8 cellular contexts compared by ENCODE assay signal in the genomic region with DNA sequence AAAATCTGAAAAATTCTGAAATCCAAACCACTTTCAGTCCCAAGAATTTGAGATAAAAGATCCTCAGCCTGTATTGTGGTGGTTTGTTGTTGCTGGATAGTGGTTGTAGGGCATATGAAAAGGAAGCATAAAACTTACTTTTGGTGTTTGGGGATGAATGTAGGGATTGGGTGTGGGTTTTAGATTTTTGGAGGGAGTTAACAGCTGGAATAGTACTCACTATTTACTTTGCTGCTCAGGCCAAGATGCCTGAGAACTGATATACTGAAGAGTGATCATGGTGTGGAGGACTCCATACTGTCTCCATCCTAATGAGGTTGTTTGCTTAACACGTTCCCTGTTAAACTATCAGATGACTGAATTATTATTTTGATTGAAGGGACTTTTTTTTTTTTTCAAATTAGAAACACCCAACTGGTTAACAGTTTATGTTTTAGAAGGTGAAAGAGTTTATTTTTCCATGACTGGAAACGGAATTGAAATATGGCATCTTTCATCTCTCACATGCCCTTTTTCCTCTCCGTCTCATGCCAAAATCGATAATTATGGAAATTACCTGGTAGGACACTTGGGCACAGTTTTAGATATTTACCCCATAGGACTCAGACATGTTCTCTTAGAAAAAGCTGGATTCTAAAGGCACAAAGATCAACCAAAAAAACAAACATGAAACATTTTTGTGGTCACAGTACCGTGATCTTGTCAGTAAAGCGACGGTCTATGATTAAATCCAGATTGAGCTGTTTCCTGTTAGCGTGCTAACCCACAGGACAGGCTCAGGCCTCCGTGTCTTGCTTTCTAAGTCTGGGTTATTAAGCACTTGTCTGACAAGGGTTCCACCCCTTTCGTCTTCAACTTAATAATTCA. TPM values are rescaled to one million over a fixed set of nuclear protein-coding genes. Genes with fewer than 3 reads are reported as not detected.
DNase-seq lines count a peak whose midpoint lies in the region; ATAC-seq and TF ChIP-seq lines count a peak whose summit lies in the region.

No MANE protein-coding gene starts in this region.

- BruUV-seq in A673 (replicated peaks; lab: Mats Ljungman, UMichigan), result no TSS peak

- no peaks in the 10 kb centered on the region; the same call in 1 of the 2 replicates for H3K9me3 Mint-ChIP-seq in WTC11

- H3K9ac ChIP-seq in OCI-LY3 (ENCODE audit: low read length), result peak overlapping the region; percentile 43

- H3K4me1 ChIP-seq in A673 (ENCODE audit: insufficient read depth, low read length, poor library complexity, severe bottlenecking), result peaks cover 67% of the 10 kb centered on the region
- H3K4me1 ChIP-seq in OCI-LY3 (ENCODE audit: low read length), result peaks cover 24% of the 10 kb centered on the region

- H3K27me3 ChIP-seq in A673 (replicated peaks; ENCODE audit: insufficient read depth, low read depth, low read length, poor library complexity) (no peaks in the 10 kb centered on the region), OCI-LY3 (ENCODE audit: low read depth, low read length) (no peaks in the 10 kb centered on the region)

- CTCF ChIA-PET in A673 (lab: Charles Lee) (interaction anchor here (1.1 kb wide), 1 partner anchor 73 kb away, joined by 3 read pairs; no protein-coding TSS in a partner anchor), WTC11 (lab: Charles Lee) (no interaction called here)

- no peaks in the 10 kb centered on the region for H3K36me3 Mint-ChIP-seq in WTC11

- H3K36me3 ChIP-seq in A673 (ENCODE audit: insufficient read depth, low read length, poor library complexity, severe bottlenecking), result peaks cover 18% of the 10 kb centered on the region
- H3K36me3 ChIP-seq in OCI-LY3 (replicated peaks; ENCODE audit: low read depth, low read length), result no peaks in the 10 kb centered on the region

- ATAC-seq in GM18508 (IDR thresholded peaks at IDR 0.05; ENCODE audit: insufficient read depth, unreplicated experiment), result peak; percentile 79
- peak; percentile 82 for ATAC-seq in HG02943 (IDR thresholded peaks at IDR 0.05; ENCODE audit: low read depth, unreplicated experiment)
- no peak for ATAC-seq in WTC11

- DNase-seq in A673 (ENCODE audit: low spot score) (peak; percentile 96), choroid plexus epithelial cell (ENCODE audit: low read depth) (peak; percentile 98), mucosa of gallbladder (ENCODE audit: low spot score) (peak; percentile 20), WTC11 (ENCODE audit: low spot score) (no peak), OCI-M1 (lab: John Stamatoyannopoulos, UW) (no peak)

- H3K9me3 ChIP-seq in A673 (ENCODE audit: low read depth, low read length, poor library complexity, severe bottlenecking), result no peaks in the 10 kb centered on the region
- no peaks in the 10 kb centered on the region for H3K9me3 ChIP-seq in OCI-LY3 (ENCODE audit: insufficient read depth, low read length)

- H3K27ac Mint-ChIP-seq in WTC11, result no peak overlapping the region

- H3K4me3 Mint-ChIP-seq in WTC11, result no peak overlapping the region

- intact Hi-C loops in A673 (cut with micrococcal nuclease; ENCODE audit: unreplicated experiment), result loop anchor here (2.0 to 5.0 kb wide), 3 partner anchors 35 to 75 kb away; no protein-coding TSS in a partner anchor

- peaks cover 4% of the 10 kb centered on the region; the same call in 1 of the 2 replicates for H3K4me1 Mint-ChIP-seq in WTC11

- H3K4me2 ChIP-seq in OCI-LY3 (ENCODE audit: low read length), result peak overlapping the region; percentile 82

- TF ChIP-seq CTCF in A673 (conservative IDR thresholded peaks at IDR 0.05; ENCODE audit: low read depth, low read length) (no peak), OCI-LY3 (IDR thresholded peaks at IDR 0.05; ENCODE audit: low read depth, low read length) (no peak), choroid plexus epithelial cell (conservative IDR thresholded peaks at IDR 0.05; ENCODE audit: low read depth, low read length) (no peak), WTC11 (IDR thresholded peaks at IDR 0.05) (no peak)

- H2AFZ ChIP-seq in OCI-LY3 (ENCODE audit: low read depth, low read length), result peak overlapping the region; percentile 28

- POLR2A ChIA-PET in A673 (lab: Charles Lee; ENCODE audit: low non-redundant PET) (no interaction called here), WTC11 (lab: Charles Lee) (no interaction called here)

- H3K27me3 Mint-ChIP-seq in WTC11 (ENCODE audit: low read depth), result no peaks in the 10 kb centered on the region

- no peaks in the 10 kb centered on the region for H4K20me1 ChIP-seq in OCI-LY3 (ENCODE audit: insufficient read depth, low read length)

- H3K4me3 ChIP-seq in A673 (ENCODE audit: low read depth, low read length, poor library complexity, severe bottlenecking) (peak overlapping the region; percentile 29), OCI-LY3 (ENCODE audit: low read length) (peak overlapping the region; percentile 65), choroid plexus epithelial cell (ENCODE audit: low read depth, low read length) (peak overlapping the region; percentile 8)

- peak overlapping the region; percentile 97 for H3K27ac ChIP-seq in A673 (ENCODE audit: low read depth, low read length, poor library complexity, severe bottlenecking)
- H3K27ac ChIP-seq in OCI-LY3 (ENCODE audit: low read length), result peak overlapping the region; percentile 24

- no peaks in the 10 kb centered on the region for H3K79me2 ChIP-seq in OCI-LY3 (ENCODE audit: low read length)

TF ChIP-seq in WTC11, 78 proteins besides CTCF, POLR2A, EP300 and RAD21 (continues in another document):
- TF ChIP-seq GRHL2 (CRISPR knock-in tag; IDR thresholded peaks at IDR 0.05; ENCODE audit: insufficient replicate concordance, severe bottlenecking) (no peak), NFATC4 (CRISPR knock-in tag; IDR thresholded peaks at IDR 0.05) (no peak), NFE2L1 (CRISPR knock-in tag; IDR thresholded peaks at IDR 0.05) (no peak)
- TF ChIP-seq, protein P1, sequence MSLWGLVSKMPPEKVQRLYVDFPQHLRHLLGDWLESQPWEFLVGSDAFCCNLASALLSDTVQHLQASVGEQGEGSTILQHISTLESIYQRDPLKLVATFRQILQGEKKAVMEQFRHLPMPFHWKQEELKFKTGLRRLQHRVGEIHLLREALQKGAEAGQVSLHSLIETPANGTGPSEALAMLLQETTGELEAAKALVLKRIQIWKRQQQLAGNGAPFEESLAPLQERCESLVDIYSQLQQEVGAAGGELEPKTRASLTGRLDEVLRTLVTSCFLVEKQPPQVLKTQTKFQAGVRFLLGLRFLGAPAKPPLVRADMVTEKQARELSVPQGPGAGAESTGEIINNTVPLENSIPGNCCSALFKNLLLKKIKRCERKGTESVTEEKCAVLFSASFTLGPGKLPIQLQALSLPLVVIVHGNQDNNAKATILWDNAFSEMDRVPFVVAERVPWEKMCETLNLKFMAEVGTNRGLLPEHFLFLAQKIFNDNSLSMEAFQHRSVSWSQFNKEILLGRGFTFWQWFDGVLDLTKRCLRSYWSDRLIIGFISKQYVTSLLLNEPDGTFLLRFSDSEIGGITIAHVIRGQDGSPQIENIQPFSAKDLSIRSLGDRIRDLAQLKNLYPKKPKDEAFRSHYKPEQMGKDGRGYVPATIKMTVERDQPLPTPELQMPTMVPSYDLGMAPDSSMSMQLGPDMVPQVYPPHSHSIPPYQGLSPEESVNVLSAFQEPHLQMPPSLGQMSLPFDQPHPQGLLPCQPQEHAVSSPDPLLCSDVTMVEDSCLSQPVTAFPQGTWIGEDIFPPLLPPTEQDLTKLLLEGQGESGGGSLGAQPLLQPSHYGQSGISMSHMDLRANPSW (CRISPR knock-in tag; conservative IDR thresholded peaks at IDR 0.05; ENCODE audit: low read depth), result no peak
- TF ChIP-seq, protein P2, sequence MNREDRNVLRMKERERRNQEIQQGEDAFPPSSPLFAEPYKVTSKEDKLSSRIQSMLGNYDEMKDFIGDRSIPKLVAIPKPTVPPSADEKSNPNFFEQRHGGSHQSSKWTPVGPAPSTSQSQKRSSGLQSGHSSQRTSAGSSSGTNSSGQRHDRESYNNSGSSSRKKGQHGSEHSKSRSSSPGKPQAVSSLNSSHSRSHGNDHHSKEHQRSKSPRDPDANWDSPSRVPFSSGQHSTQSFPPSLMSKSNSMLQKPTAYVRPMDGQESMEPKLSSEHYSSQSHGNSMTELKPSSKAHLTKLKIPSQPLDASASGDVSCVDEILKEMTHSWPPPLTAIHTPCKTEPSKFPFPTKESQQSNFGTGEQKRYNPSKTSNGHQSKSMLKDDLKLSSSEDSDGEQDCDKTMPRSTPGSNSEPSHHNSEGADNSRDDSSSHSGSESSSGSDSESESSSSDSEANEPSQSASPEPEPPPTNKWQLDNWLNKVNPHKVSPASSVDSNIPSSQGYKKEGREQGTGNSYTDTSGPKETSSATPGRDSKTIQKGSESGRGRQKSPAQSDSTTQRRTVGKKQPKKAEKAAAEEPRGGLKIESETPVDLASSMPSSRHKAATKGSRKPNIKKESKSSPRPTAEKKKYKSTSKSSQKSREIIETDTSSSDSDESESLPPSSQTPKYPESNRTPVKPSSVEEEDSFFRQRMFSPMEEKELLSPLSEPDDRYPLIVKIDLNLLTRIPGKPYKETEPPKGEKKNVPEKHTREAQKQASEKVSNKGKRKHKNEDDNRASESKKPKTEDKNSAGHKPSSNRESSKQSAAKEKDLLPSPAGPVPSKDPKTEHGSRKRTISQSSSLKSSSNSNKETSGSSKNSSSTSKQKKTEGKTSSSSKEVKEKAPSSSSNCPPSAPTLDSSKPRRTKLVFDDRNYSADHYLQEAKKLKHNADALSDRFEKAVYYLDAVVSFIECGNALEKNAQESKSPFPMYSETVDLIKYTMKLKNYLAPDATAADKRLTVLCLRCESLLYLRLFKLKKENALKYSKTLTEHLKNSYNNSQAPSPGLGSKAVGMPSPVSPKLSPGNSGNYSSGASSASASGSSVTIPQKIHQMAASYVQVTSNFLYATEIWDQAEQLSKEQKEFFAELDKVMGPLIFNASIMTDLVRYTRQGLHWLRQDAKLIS (CRISPR knock-in tag; IDR thresholded peaks at IDR 0.05; ENCODE audit: borderline replicate concordance), result no peak
- TF ChIP-seq, protein P3, sequence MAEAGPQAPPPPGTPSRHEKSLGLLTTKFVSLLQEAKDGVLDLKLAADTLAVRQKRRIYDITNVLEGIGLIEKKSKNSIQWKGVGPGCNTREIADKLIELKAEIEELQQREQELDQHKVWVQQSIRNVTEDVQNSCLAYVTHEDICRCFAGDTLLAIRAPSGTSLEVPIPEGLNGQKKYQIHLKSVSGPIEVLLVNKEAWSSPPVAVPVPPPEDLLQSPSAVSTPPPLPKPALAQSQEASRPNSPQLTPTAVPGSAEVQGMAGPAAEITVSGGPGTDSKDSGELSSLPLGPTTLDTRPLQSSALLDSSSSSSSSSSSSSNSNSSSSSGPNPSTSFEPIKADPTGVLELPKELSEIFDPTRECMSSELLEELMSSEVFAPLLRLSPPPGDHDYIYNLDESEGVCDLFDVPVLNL (CRISPR knock-in tag; IDR thresholded peaks at IDR 0.05; ENCODE audit: borderline replicate concordance, low read depth), result no peak

RNA-seq across cellular contexts. Expression of a gene that starts 37.3 kb away (rescaled TPM):
- total RNA-seq in A673 (2021) (67.2 and 74.0 TPM in 2 replicates), mucosa of gallbladder (13.1 TPM), WTC11 (2021) (1.3 to 1.5 TPM (median 1.3 TPM) in 3 replicates)

Comparison
In these comparisons a context has a peak if more than half of its experiments do, and no peak if none do; other contexts are left out.
1. DNase-seq: peak in A673 (single experiment), choroid plexus epithelial cell (single experiment) and mucosa of gallbladder (single experiment); none in WTC11 (single experiment) and OCI-M1 (single experiment).
2. H3K4me3 ChIP-seq: peak in every context shown above with its lines; median percentile 65 in OCI-LY3; 29 in A673; 8 in choroid plexus epithelial cell.